Comparison of ENCODE assay signal across 8 cellular contexts in the genomic region with DNA sequence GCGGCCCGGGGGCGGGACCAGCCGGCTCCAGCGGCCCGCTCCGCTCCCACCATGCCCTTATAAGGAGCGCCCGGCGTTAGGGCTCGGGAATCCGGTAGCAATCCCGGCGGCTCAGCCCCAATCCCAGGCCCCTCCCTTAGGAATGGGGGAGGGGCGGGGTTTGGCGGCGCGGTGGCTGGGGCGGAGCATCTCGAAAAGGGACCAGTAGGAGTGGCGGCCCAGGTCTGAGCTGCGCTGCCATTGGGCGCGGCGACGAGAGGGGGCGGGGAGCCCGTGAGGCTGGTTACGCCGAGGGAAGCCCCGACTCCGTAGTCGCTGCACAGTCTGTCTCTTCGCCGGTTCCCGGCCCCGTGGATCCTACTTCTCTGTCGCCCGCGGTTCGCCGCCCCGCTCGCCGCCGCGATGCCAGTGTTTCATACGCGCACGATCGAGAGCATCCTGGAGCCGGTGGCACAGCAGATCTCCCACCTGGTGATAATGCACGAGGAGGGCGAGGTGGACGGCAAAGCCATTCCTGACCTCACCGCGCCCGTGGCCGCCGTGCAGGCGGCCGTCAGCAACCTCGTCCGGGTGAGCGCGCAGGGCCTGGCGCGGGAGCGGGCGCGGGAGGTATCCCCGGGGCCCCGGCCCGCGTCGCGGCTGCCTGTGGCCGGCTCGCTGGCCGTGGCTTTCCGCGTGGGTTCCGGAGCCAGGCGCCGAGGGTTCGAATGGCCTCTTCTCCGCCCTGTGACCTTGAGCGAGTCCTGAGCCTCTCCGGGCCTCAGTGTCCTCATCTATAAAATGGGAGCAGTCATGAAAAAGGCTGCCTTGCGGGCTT. TPM values are rescaled to one million over a fixed set of nuclear protein-coding genes. Genes with fewer than 3 reads are reported as not detected.
DNase-seq lines count a peak whose midpoint lies in the region; ATAC-seq and TF ChIP-seq lines count a peak whose summit lies in the region.

A gene (plus strand): TSS at position 311 of the 817 bp plus-strand sequence. CDS start 92 bp downstream, at position 403.

- peak within 1 kb of the TSS; percentile 75 for H3K4me3 ChIP-seq in Jurkat, Clone E6-1 (ENCODE audit: low read length)
- H3K4me3 ChIP-seq in PC-9 = peak within 1 kb of the TSS; percentile 90
- H3K4me3 ChIP-seq in epithelial cell of proximal tubule (ENCODE audit: low read depth, low read length) = peak within 1 kb of the TSS; percentile 68
- H3K4me3 ChIP-seq in mucosa of rectum (ENCODE audit: low read length in 2 of 2) = peak within 1 kb of the TSS; percentile 93 to 94

- peak within 1 kb of the TSS; percentile 79 for H3K27ac ChIP-seq in PC-9
- peak within 1 kb of the TSS; percentile 99 to 100 for H3K27ac ChIP-seq in mucosa of rectum (ENCODE audit: low read depth in 2 of 2, low read length in 2 of 2)

- peaks cover 35% of the 10 kb centered on the region for H4K20me1 ChIP-seq in PC-9 (ENCODE audit: insufficient read depth)

- DNase-seq in DMS153 (lab: John Stamatoyannopoulos, UW) (peak; percentile 98), PC-9 (peak; percentile 93 to 100), epithelial cell of proximal tubule (ENCODE audit: low read depth) (peak; percentile 68)
- DNase-seq in Jurkat, Clone E6-1 (ENCODE audit: low read depth, low spot score) = peak; percentile 82
- DNase-seq in activated T-cell treated with anti-CD3 and anti-CD28 coated beads, Interleukin-2, amount 50 U/mL, for 1 hour = peak; percentile 95
- peak; percentile 96 for DNase-seq in stimulated activated CD8-positive, alpha-beta memory T cell treated with anti-CD3 and anti-CD28 coated beads, Interleukin-4, amount 100 ng/mL, for 48 hours

- no TSS peak for BruUV-seq in PC-9 (replicated peaks; lab: Mats Ljungman, UMichigan)

- H3F3A ChIP-seq in PC-9 (ENCODE audit: insufficient read depth, low read depth) = peaks cover 30% of the 10 kb centered on the region; the same call in 1 of the 2 replicates

- H3K27me3 ChIP-seq in PC-9 (ENCODE audit: insufficient read depth, low read depth) (no peaks in the 10 kb centered on the region), mucosa of rectum (ENCODE audit: control insufficient read depth in 2 of 2, insufficient read depth in 2 of 2, low read length in 2 of 2) (no peaks in the 10 kb centered on the region)

- H3K36me3 ChIP-seq in PC-9 (ENCODE audit: low read depth) = peaks cover 26% of the 10 kb centered on the region
- no peaks in the 10 kb centered on the region for H3K36me3 ChIP-seq in mucosa of rectum (ENCODE audit: control insufficient read depth in 2 of 2, insufficient read depth in 2 of 2, low read length in 2 of 2)

- POLR2A ChIA-PET in PC-9 (lab: Charles Lee; ENCODE audit: unreplicated experiment) = interaction anchor here (0.6 to 3.8 kb wide), 12 partner anchors 14 to 112 kb away, joined by 3 to 57 read pairs (median 6); no protein-coding TSS in a partner anchor

- peak; percentile 91 for ATAC-seq in GM21619 (IDR thresholded peaks at IDR 0.05; ENCODE audit: unreplicated experiment)

- no peaks in the 10 kb centered on the region for H3K9me3 ChIP-seq in PC-9 (ENCODE audit: insufficient read depth, low read depth)
- H3K9me3 ChIP-seq in mucosa of rectum (ENCODE audit: control insufficient read depth in 2 of 2, low read length in 2 of 2) = no peaks in the 10 kb centered on the region

- intact Hi-C loops in PC-9 (cut with micrococcal nuclease; ENCODE audit: unreplicated experiment) = loop anchor here (1.0 to 2.0 kb wide), 4 partner anchors 32 to 83 kb away; no protein-coding TSS in a partner anchor

- peak within 1 kb of the TSS; percentile 99 to 100 for H3K9ac ChIP-seq in mucosa of rectum (ENCODE audit: low read depth in 1 of 2, low read length in 2 of 2)

- peaks cover 50% of the 10 kb centered on the region for H3K79me2 ChIP-seq in PC-9 (ENCODE audit: low read depth)

- no peaks in the 10 kb centered on the region for H3K9me2 ChIP-seq in PC-9 (ENCODE audit: insufficient read depth)

- peak within 1 kb of the TSS; percentile 89 for H3K4me2 ChIP-seq in PC-9

- CTCF ChIA-PET in PC-9 (lab: Charles Lee) = interaction anchor here (0.6 kb wide), 1 partner anchor 10 kb away, joined by 4 read pairs; no protein-coding TSS in a partner anchor

- no peak for TF ChIP-seq CTCF in PC-9 (conservative IDR thresholded peaks at IDR 0.05)
- TF ChIP-seq CTCF in epithelial cell of proximal tubule (conservative IDR thresholded peaks at IDR 0.05; ENCODE audit: low read depth, low read length) = no peak

- peak within 1 kb of the TSS; percentile 91 for H2AFZ ChIP-seq in PC-9

- H3K4me1 ChIP-seq in PC-9 (replicated peaks; ENCODE audit: insufficient read depth) (peaks cover 41% of the 10 kb centered on the region), mucosa of rectum (ENCODE audit: control insufficient read depth in 2 of 2, insufficient read depth in 2 of 2, low read length in 2 of 2) (peaks cover 0 to 27% of the 10 kb centered on the region in 2 donors)

RNA-seq across cellular contexts. Expression of the gene that starts here (rescaled TPM):
- 10.5 TPM for polyA plus RNA-seq in Jurkat, Clone E6-1 (2012; ENCODE audit: insufficient read depth, insufficient read length)
- total RNA-seq in PC-9 (2021) (208 and 225 TPM in 2 replicates), epithelial cell of proximal tubule (165 and 228 TPM in 2 replicates)

Comparison
In these comparisons a context has a peak if more than half of its experiments do, and no peak if none do; other contexts are left out.
1. Peak in every context shown above with its lines: DNase-seq, ATAC-seq, H3K4me3 ChIP-seq and H3K27ac ChIP-seq.